In genomic region chr4:65668201-65669007, GRCh38 we compare ENCODE assay signal across 9 cellular contexts. TPM values are rescaled to one million over a fixed set of nuclear protein-coding genes. Genes with fewer than 3 reads are reported as not detected.
DNase-seq lines count a peak whose midpoint lies in the region; ATAC-seq and TF ChIP-seq lines count a peak whose summit lies in the region.
"Had no signal": no experiment of that assay in that cellular context is flagged by ENCODE, and none has a peak within 500 bp of the region (broad histone marks: within the 10 kb centered on the region; RNA-seq: fewer than 3 reads in every experiment).

No MANE protein-coding gene starts in this region.

- POLR2A ChIA-PET in PC-3 (lab: Charles Lee; ENCODE audit: unreplicated experiment), result interaction anchor here (0.5 kb wide), 1 partner anchor 936 kb away, joined by 4 read pairs; no protein-coding TSS in a partner anchor

- H2AFZ ChIP-seq in PC-3 (ENCODE audit: low read length), result peak overlapping the region; percentile 68

- H3K4me1 ChIP-seq in PC-3 (ENCODE audit: insufficient read depth, low read length), result peaks cover 44% of the 10 kb centered on the region

- H3K4me2 ChIP-seq in PC-3 (ENCODE audit: low read length), result peak overlapping the region; percentile 95

- peaks cover 21% of the 10 kb centered on the region for H3K27me3 ChIP-seq in PC-3 (ENCODE audit: low read length)

- peak overlapping the region; percentile 30; the same call in 1 of the 2 replicates for H3K9ac ChIP-seq in PC-3 (ENCODE audit: low read length)

- no peaks in the 10 kb centered on the region for H4K20me1 ChIP-seq in PC-3 (ENCODE audit: low read length)

- BruUV-seq in PC-3 (replicated peaks; lab: Mats Ljungman, UMichigan), result no TSS peak

- no peak for DNase-seq in AG09309 (ENCODE audit: low read depth)
- DNase-seq in PC-3, result peak; percentile 39
- DNase-seq in fibroblast of pulmonary artery (ENCODE audit: low read depth), result peak; percentile 34
- peak; percentile 55 for DNase-seq in occipital lobe (lab: John Stamatoyannopoulos, UW)
- DNase-seq in NCI-H146 (lab: John Stamatoyannopoulos, UW), result no peak
- no peak for DNase-seq in activated CD4-positive, CD25-positive, alpha-beta regulatory T cell treated with anti-CD3 and anti-CD28 coated beads, Interleukin-2, amount 50 U/mL, for 72 hours
- DNase-seq: activated CD8-positive, alpha-beta T cell treated with anti-CD3 and anti-CD28 coated beads, Interleukin-2, amount 10 ng/mL, durations not matched to agents 7 days and 5 days had no signal

- no peaks in the 10 kb centered on the region for H3K36me3 ChIP-seq in PC-3 (ENCODE audit: low read depth, low read length)

- no peaks in the 10 kb centered on the region for H3K79me2 ChIP-seq in PC-3 (ENCODE audit: low read length)

- ATAC-seq in PC-3 (peak; percentile 12; the same call in 1 of the 2 replicates), HG03175 (IDR thresholded peaks at IDR 0.05; ENCODE audit: unreplicated experiment) (no peak), HG03469 (IDR thresholded peaks at IDR 0.05; ENCODE audit: unreplicated experiment) (no peak)
- ATAC-seq: activated CD8-positive, alpha-beta T cell treated with anti-CD3 and anti-CD28 coated beads, Interleukin-2, amount 10 ng/mL, durations not matched to agents 7 days and 5 days had no signal

- no peaks in the 10 kb centered on the region for H3K9me3 ChIP-seq in PC-3 (ENCODE audit: low read length)

- CTCF ChIA-PET in PC-3 (lab: Charles Lee), result interaction anchor here (0.5 to 0.6 kb wide), 2 partner anchors 176 to 599 kb away, joined by 5 to 6 read pairs; no protein-coding TSS in a partner anchor

- no peaks in the 10 kb centered on the region for H3F3A ChIP-seq in PC-3 (ENCODE audit: low read length, unreplicated experiment)

- no peak for TF ChIP-seq CTCF in AG09309 (IDR thresholded peaks at IDR 0.05; ENCODE audit: control insufficient read depth, insufficient read depth, low read depth, low read length, missing control alignments)
- TF ChIP-seq CTCF in PC-3 (conservative IDR thresholded peaks at IDR 0.05; ENCODE audit: low read depth, low read length), result no peak
- TF ChIP-seq CTCF in fibroblast of pulmonary artery (IDR thresholded peaks at IDR 0.05; ENCODE audit: low read length, missing control alignments), result no peak

- H3K9me2 ChIP-seq in PC-3 (replicated peaks; ENCODE audit: low read length), result no peaks in the 10 kb centered on the region

- H3K4me3 ChIP-seq in AG09309 (ENCODE audit: control insufficient read depth, low read depth, low read length), result peak overlapping the region; percentile 56
- peak overlapping the region; percentile 70 for H3K4me3 ChIP-seq in PC-3 (ENCODE audit: low read length)
- H3K4me3 ChIP-seq in fibroblast of pulmonary artery (replicated peaks; ENCODE audit: low read depth, low read length), result peak overlapping the region; percentile 69

- H3K27ac ChIP-seq in PC-3 (ENCODE audit: low read length), result no peak overlapping the region

- intact Hi-C loops in PC-3 (cut with micrococcal nuclease), result loop anchor here (5.0 to 10.0 kb wide), 5 partner anchors 46 to 1656 kb away; no protein-coding TSS in a partner anchor

RNA-seq across cellular contexts. Expression of gene EPHA5, which starts 1.9 kb away (rescaled TPM):
- total RNA-seq in PC-3 (2014; rRNA removed), result 2.0 and 2.2 TPM in 2 replicates
- total RNA-seq in occipital lobe, result 198 TPM
- total RNA-seq: activated CD8-positive, alpha-beta T cell treated with anti-CD3 and anti-CD28 coated beads, Interleukin-2, amount 10 ng/mL, durations not matched to agents 7 days and 5 days had no signal

Comparison
In these comparisons a context has a peak if more than half of its experiments do, and no peak if none do; other contexts are left out.
1. DNase-seq: peak in PC-3 (single experiment), fibroblast of pulmonary artery (single experiment) and occipital lobe (single experiment); none in AG09309 (single experiment), NCI-H146 (single experiment) and activated CD4-positive, CD25-positive, alpha-beta regulatory T cell treated with anti-CD3 and anti-CD28 coated beads, Interleukin-2, amount 50 U/mL, for 72 hours (single experiment).
2. RNA of gene EPHA5, which starts 1.9 kb away (total RNA-seq): 198 TPM in occipital lobe (single experiment); 2.0 to 2.2 TPM in PC-3; every median in the first group is over 10 times any median in the second.
3. Peak in every context shown above with its lines, with median percentiles within 50 percentile points of each other: H3K4me3 ChIP-seq.